In genomic region chr4:82431831-82432230, GRCh38 we compare ENCODE assay signal across 10 cellular contexts. TPM values are rescaled to one million over a fixed set of nuclear protein-coding genes. Genes with fewer than 3 reads are reported as not detected.
DNase-seq lines count a peak whose midpoint lies in the region; ATAC-seq and TF ChIP-seq lines count a peak whose summit lies in the region.
"Had no signal": no experiment of that assay in that cellular context is flagged by ENCODE, and none has a peak within 500 bp of the region (broad histone marks: within the 10 kb centered on the region; RNA-seq: fewer than 3 reads in every experiment).

No MANE protein-coding gene starts in this region.

- no peak for ATAC-seq in stimulated activated naive CD8-positive, alpha-beta T cell treated with anti-CD3 and anti-CD28 coated beads, Interleukin-15, amount 100 ng/mL, for 72 hours
- no peak for ATAC-seq in HG03039 (IDR thresholded peaks at IDR 0.05; ENCODE audit: unreplicated experiment)
- ATAC-seq in HG03565 (IDR thresholded peaks at IDR 0.05; ENCODE audit: unreplicated experiment), result no peak
- ATAC-seq: left ventricle myocardium superior had no signal

- H3K36me3 ChIP-seq in WERI-Rb-1, result peaks cover 76% of the 10 kb centered on the region
- H3K36me3 ChIP-seq: colonic mucosa had no signal

- H3K9me3 Mint-ChIP-seq in activated naive CD4-positive, alpha-beta T cell treated with anti-CD3 and anti-CD28 coated beads, Interleukin-2, amount 50 U/mL, for 24 hours, result no peaks in the 10 kb centered on the region
- peaks cover 27% of the 10 kb centered on the region for H3K9me3 Mint-ChIP-seq in glutamatergic neuron (ENCODE audit: unreplicated experiment)
- H3K9me3 Mint-ChIP-seq in stimulated activated naive CD8-positive, alpha-beta T cell treated with anti-CD3 and anti-CD28 coated beads, Interleukin-15, amount 100 ng/mL, for 72 hours, result no peaks in the 10 kb centered on the region

- no peaks in the 10 kb centered on the region for H3K27me3 Mint-ChIP-seq in activated naive CD4-positive, alpha-beta T cell treated with anti-CD3 and anti-CD28 coated beads, Interleukin-2, amount 50 U/mL, for 24 hours
- peaks cover 9% of the 10 kb centered on the region for H3K27me3 Mint-ChIP-seq in glutamatergic neuron (ENCODE audit: unreplicated experiment)
- H3K27me3 Mint-ChIP-seq in stimulated activated naive CD8-positive, alpha-beta T cell treated with anti-CD3 and anti-CD28 coated beads, Interleukin-15, amount 100 ng/mL, for 72 hours, result no peaks in the 10 kb centered on the region

- no peak overlapping the region for H3K27ac Mint-ChIP-seq in activated naive CD4-positive, alpha-beta T cell treated with anti-CD3 and anti-CD28 coated beads, Interleukin-2, amount 50 U/mL, for 24 hours
- no peak overlapping the region for H3K27ac Mint-ChIP-seq in glutamatergic neuron (ENCODE audit: unreplicated experiment)
- H3K27ac Mint-ChIP-seq in stimulated activated naive CD8-positive, alpha-beta T cell treated with anti-CD3 and anti-CD28 coated beads, Interleukin-15, amount 100 ng/mL, for 72 hours, result no peak overlapping the region

- no peak for DNase-seq in activated naive CD4-positive, alpha-beta T cell treated with Interleukin-2 at 50 U/mL for 16 hours
- DNase-seq in WERI-Rb-1 (no peak), glutamatergic neuron (no peak), dedifferentiated amniotic fluid mesenchymal stem cell (ENCODE audit: extremely low spot score) (no peak)
- no peak for DNase-seq in stimulated activated naive CD8-positive, alpha-beta T cell treated with anti-CD3 and anti-CD28 coated beads, Interleukin-15, amount 100 ng/mL, for 72 hours
- DNase-seq: colonic mucosa, left ventricle myocardium superior had no signal

- peak overlapping the region; percentile 54; the same call in 1 of the 2 replicates for H3K27ac ChIP-seq in WERI-Rb-1

- H3K9me3 ChIP-seq in WERI-Rb-1 (ENCODE audit: severe bottlenecking), result no peaks in the 10 kb centered on the region
- H3K9me3 ChIP-seq: colonic mucosa had no signal

- H3K27me3 ChIP-seq in WERI-Rb-1 (ENCODE audit: insufficient read depth, low read depth, severe bottlenecking), result no peaks in the 10 kb centered on the region
- H3K27me3 ChIP-seq: colonic mucosa had no signal

- peak overlapping the region; percentile 98 for H3K4me3 Mint-ChIP-seq in activated naive CD4-positive, alpha-beta T cell treated with anti-CD3 and anti-CD28 coated beads, Interleukin-2, amount 50 U/mL, for 24 hours
- H3K4me3 Mint-ChIP-seq in glutamatergic neuron (ENCODE audit: unreplicated experiment), result peak overlapping the region; percentile 99
- peak overlapping the region; percentile 97 to 100 for H3K4me3 Mint-ChIP-seq in stimulated activated naive CD8-positive, alpha-beta T cell treated with anti-CD3 and anti-CD28 coated beads, Interleukin-15, amount 100 ng/mL, for 72 hours

- H3K36me3 Mint-ChIP-seq in activated naive CD4-positive, alpha-beta T cell treated with anti-CD3 and anti-CD28 coated beads, Interleukin-2, amount 50 U/mL, for 24 hours, result peaks cover 35% of the 10 kb centered on the region
- H3K36me3 Mint-ChIP-seq in glutamatergic neuron (ENCODE audit: unreplicated experiment), result peaks cover 11% of the 10 kb centered on the region

- no peak for TF ChIP-seq CTCF in WERI-Rb-1 (IDR thresholded peaks at IDR 0.05; ENCODE audit: low read depth, low read length)
- no peak for TF ChIP-seq CTCF in glutamatergic neuron (IDR thresholded peaks at IDR 0.05; ENCODE audit: partially characterized antibody, unreplicated experiment)

- peak overlapping the region; percentile 95 for H3K4me3 ChIP-seq in WERI-Rb-1 (ENCODE audit: low read depth, low read length)

- H3K4me1 Mint-ChIP-seq in activated naive CD4-positive, alpha-beta T cell treated with anti-CD3 and anti-CD28 coated beads, Interleukin-2, amount 50 U/mL, for 24 hours, result peaks cover 56% of the 10 kb centered on the region
- peaks cover 12% of the 10 kb centered on the region for H3K4me1 Mint-ChIP-seq in glutamatergic neuron (ENCODE audit: low read depth, unreplicated experiment)
- H3K4me1 Mint-ChIP-seq in stimulated activated naive CD8-positive, alpha-beta T cell treated with anti-CD3 and anti-CD28 coated beads, Interleukin-15, amount 100 ng/mL, for 72 hours, result peaks cover 75% of the 10 kb centered on the region

RNA-seq across cellular contexts. Expression of gene ENOPH1, which starts 1.4 kb away (rescaled TPM):
- total RNA-seq in glutamatergic neuron (ENCODE audit: unreplicated experiment), result 26.9 TPM

RNA-seq across cellular contexts. Expression of gene HNRNPDL, which starts 1.6 kb away (rescaled TPM):
- total RNA-seq in glutamatergic neuron (ENCODE audit: unreplicated experiment), result 444 TPM

RNA-seq across cellular contexts. Expression of gene HNRNPD, which starts 58.0 kb away (rescaled TPM):
- total RNA-seq in glutamatergic neuron (ENCODE audit: unreplicated experiment), result 253 TPM
